In genomic region chr5:141223112-141223783, GRCh38 we compare ENCODE assay signal across 8 cellular contexts. TPM values are rescaled to one million over a fixed set of nuclear protein-coding genes. Genes with fewer than 3 reads are reported as not detected.
DNase-seq lines count a peak whose midpoint lies in the region; ATAC-seq and TF ChIP-seq lines count a peak whose summit lies in the region.

Gene PCDHB14 (plus strand): TSS chr5:141223343. CDS start chr5:141223506, 163 bp downstream.

- H3K9ac ChIP-seq in ES-I3 (ENCODE audit: low read depth, low read length) (peak within 1 kb of the TSS; percentile 4; the same call in 1 of the 2 replicates), neural cell (ENCODE audit: low read length) (peak within 1 kb of the TSS; percentile 52)

- no peaks in the 10 kb centered on the region for H3K4me1 ChIP-seq in ES-I3 (ENCODE audit: insufficient read depth, low read length)

- no peaks in the 10 kb centered on the region for H4K20me1 ChIP-seq in neural cell (ENCODE audit: insufficient read depth)

- no peak for ATAC-seq in HG02970 (IDR thresholded peaks at IDR 0.05; ENCODE audit: low FRiP score, unreplicated experiment)
- no peak for ATAC-seq in GM18520 (IDR thresholded peaks at IDR 0.05; ENCODE audit: unreplicated experiment)

- no peak within 1 kb of the TSS for H3K4me3 Mint-ChIP-seq in activated CD4-positive, alpha-beta memory T cell treated with anti-CD3 and anti-CD28 coated beads for 36 hours

- CTCF ChIA-PET in activated CD4-positive, alpha-beta memory T cell treated with anti-CD3 and anti-CD28 coated beads for 36 hours (lab: Charles Lee) = interaction anchor here (0.7 to 2.5 kb wide), 6 partner anchors 16 to 341 kb away, joined by 3 to 8 read pairs (median 3); partner anchors contain the start of gene PCDHGA1

- TF ChIP-seq EP300 in neural cell (conservative IDR thresholded peaks at IDR 0.05; ENCODE audit: poor library complexity, severe bottlenecking) = no peak

- peaks cover 5% of the 10 kb centered on the region for H3K4me1 Mint-ChIP-seq in activated CD4-positive, alpha-beta memory T cell treated with anti-CD3 and anti-CD28 coated beads for 36 hours (ENCODE audit: low read depth)

- H3K36me3 Mint-ChIP-seq in activated CD4-positive, alpha-beta memory T cell treated with anti-CD3 and anti-CD28 coated beads for 36 hours = peaks cover 7% of the 10 kb centered on the region

- H3K36me3 ChIP-seq in ES-I3 (ENCODE audit: insufficient read depth, low read length) (no peaks in the 10 kb centered on the region), neural cell (ENCODE audit: insufficient read depth, low read length) (no peaks in the 10 kb centered on the region)

- H2AFZ ChIP-seq in neural cell (ENCODE audit: low read depth, low read length) = no peak within 1 kb of the TSS

- peaks cover 46% of the 10 kb centered on the region for H3K27me3 Mint-ChIP-seq in activated CD4-positive, alpha-beta memory T cell treated with anti-CD3 and anti-CD28 coated beads for 36 hours

- H3K4me3 ChIP-seq in neural cell (ENCODE audit: low read length) = peak within 1 kb of the TSS; percentile 60

- H3K79me2 ChIP-seq in neural cell (replicated peaks; ENCODE audit: insufficient read depth, low read length) = peaks cover 4% of the 10 kb centered on the region

- peak; percentile 63 for TF ChIP-seq RAD21 in neural cell (conservative IDR thresholded peaks at IDR 0.05)

- H3K27me3 ChIP-seq in neural cell (ENCODE audit: insufficient read depth, low read depth, low read length) = no peaks in the 10 kb centered on the region

- H3K27ac ChIP-seq in neural cell (ENCODE audit: low read length) = peak within 1 kb of the TSS; percentile 46

- H3K4me2 ChIP-seq in neural cell (ENCODE audit: low read length) = no peak within 1 kb of the TSS

- H3F3A ChIP-seq in neural cell (ENCODE audit: insufficient read depth, low read length, poor library complexity, severe bottlenecking) = no peaks in the 10 kb centered on the region

- intact Hi-C loops in activated CD4-positive, alpha-beta memory T cell treated with anti-CD3 and anti-CD28 coated beads for 36 hours (cut with micrococcal nuclease) = loop anchor here (5.0 kb wide), 1 partner anchor 289 kb away; no protein-coding TSS in a partner anchor

- POLR2A ChIA-PET in activated CD4-positive, alpha-beta memory T cell treated with anti-CD3 and anti-CD28 coated beads for 36 hours (lab: Charles Lee) = no interaction called here

- H3K9me2 ChIP-seq in neural cell (ENCODE audit: insufficient read depth, low read length) = no peaks in the 10 kb centered on the region

- DNase-seq in A172 (ENCODE audit: low spot score) (peak; percentile 76), NCI-H446 (lab: John Stamatoyannopoulos, UW) (peak; percentile 3 to 66), dedifferentiated amniotic fluid mesenchymal stem cell (ENCODE audit: extremely low spot score) (peak; percentile 54)
- no peak for DNase-seq in activated CD4-positive, alpha-beta memory T cell treated with anti-CD3 and anti-CD28 coated beads for 36 hours

- H3K9me3 ChIP-seq in ES-I3 (ENCODE audit: control insufficient read depth, insufficient read depth, low read length) (no peaks in the 10 kb centered on the region), neural cell (ENCODE audit: low read length) (no peaks in the 10 kb centered on the region)

- no peak within 1 kb of the TSS for H3K27ac Mint-ChIP-seq in activated CD4-positive, alpha-beta memory T cell treated with anti-CD3 and anti-CD28 coated beads for 36 hours

- TF ChIP-seq CTCF in neural cell (IDR thresholded peaks at IDR 0.05; ENCODE audit: poor library complexity, severe bottlenecking) = peak; percentile 55

- H3K9me3 Mint-ChIP-seq in activated CD4-positive, alpha-beta memory T cell treated with anti-CD3 and anti-CD28 coated beads for 36 hours = peaks cover 14% of the 10 kb centered on the region

TF ChIP-seq in neural cell, 6 proteins besides CTCF, POLR2A, EP300 and RAD21:
- no peak for TF ChIP-seq EZH2 (IDR thresholded peaks at IDR 0.05; ENCODE audit: borderline replicate concordance, insufficient read depth, low read length, poor library complexity, severe bottlenecking)
- no peak for TF ChIP-seq REST (IDR thresholded peaks at IDR 0.05; ENCODE audit: borderline replicate concordance)
- TF ChIP-seq POLR2AphosphoS5 (IDR thresholded peaks at IDR 0.05) = no peak
- TF ChIP-seq MXI1 (conservative IDR thresholded peaks at IDR 0.05; ENCODE audit: poor library complexity, severe bottlenecking) = no peak
- peak; percentile 48 for TF ChIP-seq SMC3 (conservative IDR thresholded peaks at IDR 0.05; ENCODE audit: poor library complexity)

RNA-seq across cellular contexts. Expression of gene PCDHB14, which starts in this region (rescaled TPM):
- total RNA-seq in A172 (2014; rRNA removed; shearing (Covaris generic)) = 17.6 and 18.2 TPM in 2 replicates
- 12.6 and 18.3 TPM in 2 replicates for polyA plus RNA-seq in neural cell
- polyA minus RNA-seq in neural cell = 26.5 and 29.1 TPM in 2 replicates
- total RNA-seq in activated CD4-positive, alpha-beta memory T cell treated with anti-CD3 and anti-CD28 coated beads for 36 hours = not detected

Comparison
In these comparisons a context has a peak if more than half of its experiments do, and no peak if none do; other contexts are left out.
1. RNA of gene PCDHB14 (total RNA-seq): 17.6 to 18.2 TPM in A172; not detected in activated CD4-positive, alpha-beta memory T cell treated with anti-CD3 and anti-CD28 coated beads for 36 hours; every median in the first group is over 10 times any median in the second.